Comparison of ENCODE assay signal across 12 cellular contexts in genomic region chr6:8904754-8905153, GRCh38.
DNase-seq lines count a peak whose midpoint lies in the region; ATAC-seq, FAIRE-seq and TF ChIP-seq lines count a peak whose summit lies in the region.
"Had no signal": no experiment of that assay in that cellular context is flagged by ENCODE, and none has a peak within 500 bp of the region (broad histone marks: within the 10 kb centered on the region; RNA-seq: fewer than 3 reads in every experiment).

No MANE protein-coding gene starts in this region.

- no peak for DNase-seq in GM10266 (ENCODE audit: extremely low spot score)
- peak; percentile 15 for DNase-seq in MM.1S
- DNase-seq in fibroblast of mammary gland (ENCODE audit: low read depth), result no peak
- no peak for DNase-seq in GM19239 (ENCODE audit: insufficient read length, low spot score)
- no peak for DNase-seq in AG20443 (ENCODE audit: low spot score)
- no peak for DNase-seq in immature natural killer cell
- DNase-seq in activated CD4-positive, alpha-beta T cell treated with anti-CD3 and anti-CD28 coated beads, Interleukin-2, amount 50 U/mL, for 1 hour, result no peak
- DNase-seq: activated CD8-positive, alpha-beta memory T cell treated with anti-CD3 and anti-CD28 coated beads, Interleukin-2, amount 10 ng/mL, durations not matched to agents 7 days and 5 days; hippocampal formation had no signal

- H3K4me1 ChIP-seq in MM.1S (ENCODE audit: low read length), result no peaks in the 10 kb centered on the region

- no peak overlapping the region for H3K4me2 ChIP-seq in MM.1S (ENCODE audit: low read depth, low read length)

- peak; percentile 62 for ATAC-seq in GM21717 (IDR thresholded peaks at IDR 0.05; ENCODE audit: unreplicated experiment)
- ATAC-seq: activated CD8-positive, alpha-beta memory T cell treated with anti-CD3 and anti-CD28 coated beads, Interleukin-2, amount 10 ng/mL, durations not matched to agents 7 days and 5 days had no signal

- H3K27me3 Mint-ChIP-seq in immature natural killer cell (ENCODE audit: low read depth in 3 of 3), result no peaks in the 10 kb centered on the region
- H3K27me3 Mint-ChIP-seq: activated CD8-positive, alpha-beta memory T cell treated with anti-CD3 and anti-CD28 coated beads, Interleukin-2, amount 10 ng/mL, durations not matched to agents 7 days and 5 days; central memory CD8-positive, alpha-beta T cell had no signal

- H3K79me2 ChIP-seq in MM.1S (ENCODE audit: low read length), result no peaks in the 10 kb centered on the region

- no peaks in the 10 kb centered on the region for H3K4me1 Mint-ChIP-seq in immature natural killer cell
- H3K4me1 Mint-ChIP-seq: activated CD8-positive, alpha-beta memory T cell treated with anti-CD3 and anti-CD28 coated beads, Interleukin-2, amount 10 ng/mL, durations not matched to agents 7 days and 5 days; central memory CD8-positive, alpha-beta T cell had no signal

- no peaks in the 10 kb centered on the region for H3K36me3 ChIP-seq in MM.1S (replicated peaks; ENCODE audit: insufficient read depth, low read length)
- H3K36me3 ChIP-seq: neutrophil had no signal

- H3K27ac ChIP-seq in MM.1S (ENCODE audit: low read length), result no peak overlapping the region
- H3K27ac ChIP-seq: neutrophil had no signal

- no peaks in the 10 kb centered on the region for H3K9me2 ChIP-seq in MM.1S (replicated peaks; ENCODE audit: insufficient read depth, low read length)

- no peak overlapping the region for H2AFZ ChIP-seq in MM.1S (ENCODE audit: low read length)

- no peak overlapping the region for H3K4me3 ChIP-seq in MM.1S (ENCODE audit: low read length)
- no peak overlapping the region for H3K4me3 ChIP-seq in fibroblast of mammary gland (ENCODE audit: control insufficient read depth, low read depth, low read length)

- peak; percentile 34 for TF ChIP-seq CTCF in GM10266 (IDR thresholded peaks at IDR 0.05; ENCODE audit: control insufficient read depth, insufficient read depth, low read depth, missing control alignments)
- TF ChIP-seq CTCF in MM.1S (IDR thresholded peaks at IDR 0.05; ENCODE audit: low read length), result peak; percentile 55
- TF ChIP-seq CTCF in fibroblast of mammary gland (conservative IDR thresholded peaks at IDR 0.05; ENCODE audit: control insufficient read depth, insufficient read depth, low read depth, low read length), result peak; percentile 3

- FAIRE-seq in GM19239 (lab: Jason Lieb, UNC), result no peak

- no peak overlapping the region for H3K27ac Mint-ChIP-seq in immature natural killer cell
- H3K27ac Mint-ChIP-seq: activated CD8-positive, alpha-beta memory T cell treated with anti-CD3 and anti-CD28 coated beads, Interleukin-2, amount 10 ng/mL, durations not matched to agents 7 days and 5 days had no signal

- H4K20me1 ChIP-seq in MM.1S (ENCODE audit: insufficient read depth, low read length), result no peaks in the 10 kb centered on the region

- peaks cover 0 to 11% (median 2%) of the 10 kb centered on the region in 6 donors for H3K9me3 Mint-ChIP-seq in immature natural killer cell

- H3F3A ChIP-seq in MM.1S (ENCODE audit: insufficient read depth, low read length), result no peaks in the 10 kb centered on the region

- no peak overlapping the region for H3K9ac ChIP-seq in MM.1S (ENCODE audit: low read length)

- H3K9me3 ChIP-seq in MM.1S (replicated peaks; ENCODE audit: insufficient read depth, low read length), result no peaks in the 10 kb centered on the region
- H3K9me3 ChIP-seq: neutrophil had no signal

- no peaks in the 10 kb centered on the region for H3K36me3 Mint-ChIP-seq in immature natural killer cell
- H3K36me3 Mint-ChIP-seq: activated CD8-positive, alpha-beta memory T cell treated with anti-CD3 and anti-CD28 coated beads, Interleukin-2, amount 10 ng/mL, durations not matched to agents 7 days and 5 days had no signal

- no peak overlapping the region for H3K4me3 Mint-ChIP-seq in immature natural killer cell
- H3K4me3 Mint-ChIP-seq: activated CD8-positive, alpha-beta memory T cell treated with anti-CD3 and anti-CD28 coated beads, Interleukin-2, amount 10 ng/mL, durations not matched to agents 7 days and 5 days; central memory CD8-positive, alpha-beta T cell had no signal

- no peaks in the 10 kb centered on the region for H3K27me3 ChIP-seq in MM.1S (replicated peaks; ENCODE audit: insufficient read depth, low read length)
- H3K27me3 ChIP-seq: neutrophil had no signal

Comparison
In these comparisons a context has a peak if more than half of its experiments do, and no peak if none do; other contexts are left out.
1. CTCF ChIP-seq: peak in every context shown above with its lines; median percentile 55 in MM.1S; 34 in GM10266; 3 in fibroblast of mammary gland.